In genomic region chrX:22952011-22952410, GRCh38 we compare ENCODE assay signal across 15 cellular contexts. TPM values are rescaled to one million over a fixed set of nuclear protein-coding genes. Genes with fewer than 3 reads are reported as not detected.
DNase-seq lines count a peak whose midpoint lies in the region; ATAC-seq and TF ChIP-seq lines count a peak whose summit lies in the region.
"Had no signal": no experiment of that assay in that cellular context is flagged by ENCODE, and none has a peak within 500 bp of the region (broad histone marks: within the 10 kb centered on the region; RNA-seq: fewer than 3 reads in every experiment).

No MANE protein-coding gene starts in this region.

- no peak overlapping the region for H3K27ac ChIP-seq in sigmoid colon
- H3K27ac ChIP-seq: thyroid gland had no signal

- no peaks in the 10 kb centered on the region for H3K27me3 ChIP-seq in sigmoid colon
- H3K27me3 ChIP-seq: thyroid gland had no signal

- 44 to 49% methylated on average over 6 of the region's 6 CpGs for WGBS in sigmoid colon, 2 donors

- TF ChIP-seq CTCF in choroid plexus epithelial cell (conservative IDR thresholded peaks at IDR 0.05; ENCODE audit: low read depth, low read length) (no peak), sigmoid colon (IDR thresholded peaks at IDR 0.05) (no peak)

- DNase-seq in EH (ENCODE audit: low read depth) (peak; percentile 46), NCI-H69 (lab: John Stamatoyannopoulos, UW) (peak; percentile 1), choroid plexus epithelial cell (ENCODE audit: low read depth) (peak; percentile 63), lung microvascular endothelial cell (ENCODE audit: low read depth in 2 of 2) (peak; percentile 17 to 78), NOMO-1 (lab: John Stamatoyannopoulos, UW; ENCODE audit: unreplicated experiment in 2 of 2) (no peak), sigmoid colon (no peak)
- no peak for DNase-seq in effector CD8-positive, alpha-beta T cell (lab: John Stamatoyannopoulos, UW)
- DNase-seq: activated T-cell treated with anti-CD3 and anti-CD28 coated beads, Interleukin-2, amount 50 U/mL, for 48 hours; CD4-positive, CD25-positive, alpha-beta regulatory T cell; glutamatergic neuron; midbrain; NCI-H1417; thyroid gland had no signal

- H3K4me1 ChIP-seq in sigmoid colon = peaks cover 0 to 4% (median 0%) of the 10 kb centered on the region in 4 donors
- H3K4me1 ChIP-seq: thyroid gland had no signal

- ATAC-seq in HG03095 (IDR thresholded peaks at IDR 0.05; ENCODE audit: unreplicated experiment) = no peak

- intact Hi-C loops in sigmoid colon (cut with DNase I) = no loop called here

- no peak overlapping the region for H3K4me3 ChIP-seq in choroid plexus epithelial cell (ENCODE audit: low read depth, low read length)
- H3K4me3 ChIP-seq in sigmoid colon = no peak overlapping the region
- H3K4me3 ChIP-seq: thyroid gland had no signal

- TF ChIP-seq POLR2A in sigmoid colon (IDR thresholded peaks at IDR 0.05) = no peak

- H3K36me3 ChIP-seq in sigmoid colon = no peaks in the 10 kb centered on the region
- H3K36me3 ChIP-seq: thyroid gland had no signal

- H3K9me3 ChIP-seq in sigmoid colon = no peaks in the 10 kb centered on the region
- H3K9me3 ChIP-seq: thyroid gland had no signal

- no peak for TF ChIP-seq EP300 in sigmoid colon (IDR thresholded peaks at IDR 0.05)

RNA-seq across cellular contexts. Expression of gene DDX53, which starts 47.7 kb away (rescaled TPM):
- total RNA-seq in lung microvascular endothelial cell (not detected in 2 replicates), sigmoid colon (not detected)
- not detected for polyA plus RNA-seq in sigmoid colon
- total RNA-seq: cardiac septum; CD4-positive, CD25-positive, alpha-beta regulatory T cell; thyroid gland had no signal
- polyA plus RNA-seq: CD4-positive, CD25-positive, alpha-beta regulatory T cell had no signal

Comparison
In these comparisons a context has a peak if more than half of its experiments do, and no peak if none do; other contexts are left out.
1. DNase-seq: peak in EH (single experiment), NCI-H69 (single experiment), choroid plexus epithelial cell (single experiment) and lung microvascular endothelial cell (2 of 2); none in NOMO-1 (0 of 2), effector CD8-positive, alpha-beta T cell (single experiment) and sigmoid colon (single experiment).